In genomic region chr7:45922810-45923209, GRCh38 we compare ENCODE assay signal across 2 cellular contexts.
TF ChIP-seq lines count a peak whose summit lies in the region.

No MANE protein-coding gene starts in this region.

TF ChIP-seq in A549, 52 proteins besides CTCF, POLR2A, EP300 and RAD21:
- TF ChIP-seq USF2 (IDR thresholded peaks at IDR 0.05) (no peak), PBX3 (IDR thresholded peaks at IDR 0.05) (no peak), ZNF302 (CRISPR knock-in tag; IDR thresholded peaks at IDR 0.05) (no peak), HOXA7 (CRISPR knock-in tag; IDR thresholded peaks at IDR 0.05) (no peak), TFCP2L1 (CRISPR knock-in tag; IDR thresholded peaks at IDR 0.05) (no peak), RNF2 (IDR thresholded peaks at IDR 0.05; ENCODE audit: borderline replicate concordance, low read depth) (no peak), ZC3H11A (IDR thresholded peaks at IDR 0.05) (no peak), CBX2 (IDR thresholded peaks at IDR 0.05; ENCODE audit: borderline replicate concordance, low read depth) (no peak), EHMT2 (IDR thresholded peaks at IDR 0.05; ENCODE audit: low read depth) (no peak), E2F6 (IDR thresholded peaks at IDR 0.05; ENCODE audit: borderline replicate concordance, low read depth) (no peak), ZSCAN20 (CRISPR knock-in tag; IDR thresholded peaks at IDR 0.05) (no peak), FOSB (CRISPR knock-in tag; IDR thresholded peaks at IDR 0.05) (no peak), HOXB5 (CRISPR knock-in tag; IDR thresholded peaks at IDR 0.05) (no peak), HES2 (IDR thresholded peaks at IDR 0.05) (no peak), REST (IDR thresholded peaks at IDR 0.05) (no peak), TP53 (CRISPR knock-in tag; IDR thresholded peaks at IDR 0.05) (no peak)

TF ChIP-seq in GM12878, 131 proteins besides CTCF, POLR2A, EP300 and RAD21:
- no peak for TF ChIP-seq CBX3 (IDR thresholded peaks at IDR 0.05; ENCODE audit: borderline replicate concordance, low read depth)
- peak; percentile 37 for TF ChIP-seq BMI1 (IDR thresholded peaks at IDR 0.05; ENCODE audit: borderline replicate concordance)
